Comparison of ENCODE assay signal across 12 cellular contexts in the genomic region with DNA sequence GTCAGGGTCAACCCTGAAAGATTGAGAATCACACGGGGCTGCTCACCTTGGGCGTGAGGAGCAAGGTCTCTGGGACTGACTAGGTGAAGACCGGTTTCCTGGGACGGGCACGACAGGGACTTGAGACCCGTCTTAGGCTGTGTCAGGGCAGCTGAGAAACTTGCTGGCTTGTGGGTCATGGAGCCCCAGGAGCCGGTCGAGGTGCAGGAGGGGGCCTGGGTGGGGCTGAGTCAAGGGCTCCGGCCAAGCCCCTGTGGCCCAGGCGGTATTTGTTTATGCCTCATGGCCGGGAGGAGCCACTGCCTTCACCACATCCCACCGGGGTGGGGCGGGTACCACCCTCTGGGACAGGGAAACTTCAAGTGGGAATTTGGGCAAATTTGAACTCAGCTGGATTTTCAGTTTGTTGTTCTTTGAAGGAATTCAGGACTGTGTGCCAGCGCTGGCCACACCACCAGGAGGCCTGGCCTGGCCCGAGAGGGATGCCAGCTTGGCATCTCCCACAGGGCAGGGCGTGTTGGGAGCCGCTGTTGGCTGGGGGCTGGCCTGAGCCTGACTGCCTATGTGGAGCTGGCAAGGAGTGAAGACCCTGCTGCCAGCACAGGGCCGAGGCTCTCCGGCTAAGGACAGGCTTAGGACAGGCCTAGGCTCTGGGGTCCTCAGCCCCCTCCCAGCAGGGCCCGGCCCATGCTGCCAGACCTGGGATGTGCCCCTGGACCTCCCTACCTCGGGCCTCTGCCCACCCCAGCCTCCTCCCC.
A peak's percentile ranks its signal among the peaks of the same experiment; 100 is the strongest.
DNase-seq lines count a peak whose midpoint lies in the region; ATAC-seq and TF ChIP-seq lines count a peak whose summit lies in the region.
"Had no signal": no experiment of that assay in that cellular context is flagged by ENCODE, and none has a peak within 500 bp of the region (broad histone marks: within the 10 kb centered on the region; RNA-seq: fewer than 3 reads in every experiment).

No MANE protein-coding gene starts in this region.

- peak; percentile 28 for DNase-seq in activated T-cell treated with anti-CD3 and anti-CD28 coated beads, Interleukin-2, amount 50 U/mL, for 24 hours
- DNase-seq in activated T-cell treated with anti-CD3 and anti-CD28 coated beads for 4 hours (no peak), mammary epithelial cell (no peak), left lung (peak; percentile 32 to 80), upper lobe of left lung (peak; percentile 31 to 79), hepatic stellate cell (ENCODE audit: low spot score) (no peak), KG1 (lab: John Stamatoyannopoulos, UW) (no peak), GM20000 (ENCODE audit: low spot score) (no peak)
- DNase-seq: CD8-positive, alpha-beta T cell; KBM-7; naive B cell had no signal

- no peaks in the 10 kb centered on the region for H4K20me1 ChIP-seq in mammary epithelial cell (ENCODE audit: insufficient read depth, low read length)

- ATAC-seq in left lung: no peak
- peak; percentile 5 to 21 for ATAC-seq in upper lobe of left lung (ENCODE audit: low FRiP score in 2 of 2)
- ATAC-seq: CD8-positive, alpha-beta T cell had no signal

- no peak overlapping the region for H3K4me2 ChIP-seq in mammary epithelial cell (ENCODE audit: insufficient read depth, low read depth, low read length)
- H3K4me2 ChIP-seq: PC-9 had no signal

- dilution Hi-C loops in mammary epithelial cell (cut with HindIII; ENCODE audit: low sequenced_read_pairs): no loop called here

- no peak overlapping the region for H3K4me3 ChIP-seq in mammary epithelial cell (replicated peaks in 1 of 3; ENCODE audit: insufficient read depth in 1 of 3, low read depth in 2 of 3, low read length in 3 of 3)
- no peak overlapping the region for H3K4me3 ChIP-seq in left lung
- no peak overlapping the region for H3K4me3 ChIP-seq in upper lobe of left lung
- H3K4me3 ChIP-seq: PC-9 had no signal

- H3K79me2 ChIP-seq in mammary epithelial cell (ENCODE audit: insufficient read depth, low read length): no peaks in the 10 kb centered on the region

- H3K27ac ChIP-seq in mammary epithelial cell (ENCODE audit: insufficient read depth, low read depth, low read length) (no peak overlapping the region), left lung (no peak overlapping the region), upper lobe of left lung (peak overlapping the region in 2 of 4 donors; percentile 34 to 58)
- H3K27ac ChIP-seq: PC-9 had no signal

- H3K36me3 ChIP-seq in mammary epithelial cell (ENCODE audit: insufficient read depth, low read length) (no peaks in the 10 kb centered on the region), left lung (no peaks in the 10 kb centered on the region), upper lobe of left lung (no peaks in the 10 kb centered on the region)

- H3K4me3 Mint-ChIP-seq in activated T-cell treated with anti-CD3 and anti-CD28 coated beads, Interleukin-2, amount 50 U/mL, for 24 hours: no peak overlapping the region
- H3K4me3 Mint-ChIP-seq: CD8-positive, alpha-beta T cell had no signal

- TF ChIP-seq EP300 in upper lobe of left lung (IDR thresholded peaks at IDR 0.05): no peak

- H3K4me1 ChIP-seq in mammary epithelial cell (ENCODE audit: insufficient read depth, low read length) (peaks cover 6% of the 10 kb centered on the region), left lung (peaks cover 0 to 66% of the 10 kb centered on the region in 2 donors), upper lobe of left lung (peaks cover 17 to 46% (median 31%) of the 10 kb centered on the region in 4 donors)

- CTCF ChIA-PET in mammary epithelial cell (lab: Charles Lee; ENCODE audit: low non-redundant PET): no interaction called here

- peak overlapping the region; percentile 8 for H3K27ac Mint-ChIP-seq in activated T-cell treated with anti-CD3 and anti-CD28 coated beads, Interleukin-2, amount 50 U/mL, for 24 hours
- H3K27ac Mint-ChIP-seq: CD8-positive, alpha-beta T cell had no signal

- TF ChIP-seq CTCF in mammary epithelial cell (conservative IDR thresholded peaks at IDR 0.05 in 1 of 2, IDR thresholded peaks at IDR 0.05 in 1 of 2; ENCODE audit: extremely low read depth in 1 of 2, insufficient read depth in 1 of 2, low read depth in 1 of 2, low read length in 2 of 2) (peak; percentile 8 to 39), left lung (IDR thresholded peaks at IDR 0.05) (no peak), upper lobe of left lung (IDR thresholded peaks at IDR 0.05) (peak in 2 of 6 experiments; percentile 10 to 55), GM20000 (IDR thresholded peaks at IDR 0.05; ENCODE audit: extremely low read depth, missing control alignments) (no peak)

- TF ChIP-seq POLR2A in upper lobe of left lung (IDR thresholded peaks at IDR 0.05): no peak

- H3K36me3 Mint-ChIP-seq in activated T-cell treated with anti-CD3 and anti-CD28 coated beads, Interleukin-2, amount 50 U/mL, for 24 hours (ENCODE audit: low read depth): no peaks in the 10 kb centered on the region
- H3K36me3 Mint-ChIP-seq: CD8-positive, alpha-beta T cell; naive B cell had no signal

- no TSS peak for BruUV-seq in mammary epithelial cell (replicated peaks; lab: Mats Ljungman, UMichigan)

- intact Hi-C loops in mammary epithelial cell (cut with micrococcal nuclease) (no loop called here), left lung (cut with DNase I) (no loop called here)

- no peaks in the 10 kb centered on the region for H3K27me3 Mint-ChIP-seq in activated T-cell treated with anti-CD3 and anti-CD28 coated beads, Interleukin-2, amount 50 U/mL, for 24 hours

- in situ Hi-C loops in mammary epithelial cell (cut with MboI; ENCODE audit: low sequenced_read_pairs in 2 of 2): no loop called here

- no peak overlapping the region for H3K9ac ChIP-seq in mammary epithelial cell (ENCODE audit: insufficient read depth, low read length)

- H3K27me3 ChIP-seq in mammary epithelial cell (ENCODE audit: insufficient read depth, low read length) (no peaks in the 10 kb centered on the region), left lung (no peaks in the 10 kb centered on the region), upper lobe of left lung (no peaks in the 10 kb centered on the region)

- no peaks in the 10 kb centered on the region for H3K9me3 Mint-ChIP-seq in activated T-cell treated with anti-CD3 and anti-CD28 coated beads, Interleukin-2, amount 50 U/mL, for 24 hours
- H3K9me3 Mint-ChIP-seq: CD8-positive, alpha-beta T cell; naive B cell had no signal

- H3K9me3 ChIP-seq in mammary epithelial cell (replicated peaks; ENCODE audit: insufficient read depth, low read length) (no peaks in the 10 kb centered on the region), left lung (no peaks in the 10 kb centered on the region), upper lobe of left lung (no peaks in the 10 kb centered on the region)

- 16% methylated on average over 6 of the region's 21 CpGs for WGBS in mammary epithelial cell (ENCODE audit: low coverage, missing lambda C conversion rate)
- 71% methylated on average over 8 to 21 of the region's 21 CpGs for WGBS in upper lobe of left lung, 2 donors

- H2AFZ ChIP-seq in mammary epithelial cell (ENCODE audit: low read depth, low read length): no peak overlapping the region
- H2AFZ ChIP-seq: PC-9 had no signal

- H3K4me1 Mint-ChIP-seq in activated T-cell treated with anti-CD3 and anti-CD28 coated beads, Interleukin-2, amount 50 U/mL, for 24 hours (ENCODE audit: low read depth): peaks cover 43% of the 10 kb centered on the region

Comparison
In these comparisons a context has a peak if more than half of its experiments do, and no peak if none do; other contexts are left out.
1. DNase-seq: peak in activated T-cell treated with anti-CD3 and anti-CD28 coated beads, Interleukin-2, amount 50 U/mL, for 24 hours (single experiment), left lung (2 of 2) and upper lobe of left lung (2 of 2); none in activated T-cell treated with anti-CD3 and anti-CD28 coated beads for 4 hours (single experiment), mammary epithelial cell (single experiment), hepatic stellate cell (single experiment), KG1 (single experiment) and GM20000 (single experiment).
2. CTCF ChIP-seq: peak in mammary epithelial cell (2 of 2); none in left lung (0 of 2) and GM20000 (single experiment).